Comparison of ENCODE assay signal across 9 cellular contexts in the genomic region with DNA sequence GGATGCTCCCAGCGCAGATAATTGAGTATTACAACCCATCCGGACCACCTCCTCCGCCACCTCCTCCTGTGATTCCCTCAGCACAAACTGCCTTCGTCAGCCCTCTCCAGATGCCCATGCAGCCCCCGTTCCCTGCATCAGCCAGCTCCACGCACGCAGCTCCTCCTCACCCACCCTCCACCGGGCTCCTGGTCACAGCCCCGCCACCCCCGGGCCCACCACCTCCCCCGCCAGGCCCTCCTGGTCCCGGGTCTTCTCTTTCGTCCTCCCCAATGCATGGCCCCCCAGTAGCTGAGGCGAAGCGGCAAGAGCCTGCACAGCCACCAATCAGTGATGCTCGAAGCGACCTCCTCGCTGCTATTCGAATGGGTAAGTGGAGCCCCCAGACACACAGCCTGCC.
"Had no signal": no experiment of that assay in that cellular context is flagged by ENCODE, and none has a peak within 500 bp of the region (broad histone marks: within the 10 kb centered on the region; RNA-seq: fewer than 3 reads in every experiment).

No MANE protein-coding gene starts in this region.

- H3K4me3 Mint-ChIP-seq: GM23338, H9, HFFc6 had no signal

- H3K4me2 ChIP-seq: GM23338 had no signal

- H3K27ac Mint-ChIP-seq: GM23338, HFFc6 had no signal

- H3K9ac ChIP-seq: GM23248 had no signal

- H3K9me3 Mint-ChIP-seq: GM23338, H9, HFFc6 had no signal

- H3K27ac ChIP-seq: GM23248 had no signal

- DNase-seq: GM23248, GOT3, H7, H9, HCEC 1CT, HFFc6 had no signal

- H3K4me1 ChIP-seq: HAP-1 had no signal

- ATAC-seq: GM23338, HCT116 had no signal

- H3K9me3 ChIP-seq: HAP-1 had no signal

- H3K36me3 ChIP-seq: HAP-1 had no signal

- H3K4me3 ChIP-seq: GM23248, GM23338, HAP-1 had no signal

- H2AFZ ChIP-seq: GM23248, GM23338 had no signal
